ENCODE assay signal across 1 cellular context in the genomic region with DNA sequence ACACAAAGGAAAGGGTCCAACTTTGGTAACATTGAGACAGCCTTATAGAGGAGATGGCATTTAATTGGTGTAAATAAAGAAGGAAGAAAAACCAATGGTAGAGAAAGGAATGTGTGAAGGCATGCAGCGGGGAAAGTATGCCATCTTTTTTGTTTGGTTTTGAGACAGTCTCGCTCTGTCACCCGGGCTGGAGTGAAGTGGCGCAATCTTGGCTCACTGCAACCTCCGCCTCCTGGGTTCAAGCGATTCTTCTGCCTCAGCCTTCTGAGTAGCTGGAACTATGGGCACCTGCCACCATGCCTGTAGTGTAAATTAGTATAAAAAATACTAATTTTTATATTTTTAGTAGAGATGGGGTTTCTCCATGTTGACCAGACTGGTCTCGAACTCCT.
TF ChIP-seq lines count a peak whose summit lies in the region.

No MANE protein-coding gene starts in this region.

TF ChIP-seq in IMR-90, 13 proteins besides CTCF, POLR2A, EP300 and RAD21:
- TF ChIP-seq NFE2L2 (IDR thresholded peaks at IDR 0.05; ENCODE audit: low read depth, low read length) (no peak), MXI1 (IDR thresholded peaks at IDR 0.05; ENCODE audit: borderline replicate concordance, low read depth, low read length) (no peak), CHD1 (IDR thresholded peaks at IDR 0.05; ENCODE audit: low read depth, low read length) (no peak), MAFK (IDR thresholded peaks at IDR 0.05; ENCODE audit: low read depth, low read length) (no peak), RCOR1 (IDR thresholded peaks at IDR 0.05; ENCODE audit: insufficient replicate concordance, low read length) (no peak), ELK1 (IDR thresholded peaks at IDR 0.05; ENCODE audit: borderline replicate concordance, low read depth, low read length) (no peak)
